In the genomic region with DNA sequence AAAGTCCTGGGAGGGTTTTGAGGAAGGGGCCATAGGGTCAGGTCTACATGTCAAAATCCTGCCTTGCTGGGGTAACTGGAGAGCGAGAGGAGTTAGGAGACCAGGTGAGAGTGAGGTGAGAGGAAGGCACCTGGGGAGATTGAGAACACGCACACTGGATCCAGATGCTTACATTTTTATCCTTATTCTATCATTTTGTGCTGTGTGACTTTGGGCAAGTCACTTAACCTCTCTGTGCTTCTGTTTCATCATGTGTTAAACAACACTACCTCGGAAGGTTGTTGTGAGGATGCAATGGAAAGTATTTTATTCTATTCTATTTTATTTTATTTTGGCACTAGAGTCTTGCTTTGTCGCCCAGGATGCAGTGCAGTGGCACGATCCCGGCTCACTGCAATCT, we compare ENCODE assay signal across 2 cellular contexts.
TF ChIP-seq lines count a peak whose summit lies in the region.

No MANE protein-coding gene starts in this region.

TF ChIP-seq in HepG2, 621 proteins besides CTCF, POLR2A, EP300 and RAD21:
- TF ChIP-seq RARA (CRISPR knock-in tag; IDR thresholded peaks at IDR 0.05) (no peak), ZNF768 (CRISPR knock-in tag; IDR thresholded peaks at IDR 0.05) (peak; percentile 37; the same call in 1 of the 2 replicates), HNF4A (CRISPR knock-in tag; IDR thresholded peaks at IDR 0.05) (no peak)
TF ChIP-seq in HepG2: peak in this region for 1.

TF ChIP-seq in H1, 55 proteins besides CTCF, POLR2A, EP300 and RAD21:
- TF ChIP-seq KDM1A (IDR thresholded peaks at IDR 0.05; ENCODE audit: borderline replicate concordance, low read length) (peak; percentile 73; the same call in 1 of the 2 replicates), CREB1 (IDR thresholded peaks at IDR 0.05) (no peak)
- TF ChIP-seq, protein P1, sequence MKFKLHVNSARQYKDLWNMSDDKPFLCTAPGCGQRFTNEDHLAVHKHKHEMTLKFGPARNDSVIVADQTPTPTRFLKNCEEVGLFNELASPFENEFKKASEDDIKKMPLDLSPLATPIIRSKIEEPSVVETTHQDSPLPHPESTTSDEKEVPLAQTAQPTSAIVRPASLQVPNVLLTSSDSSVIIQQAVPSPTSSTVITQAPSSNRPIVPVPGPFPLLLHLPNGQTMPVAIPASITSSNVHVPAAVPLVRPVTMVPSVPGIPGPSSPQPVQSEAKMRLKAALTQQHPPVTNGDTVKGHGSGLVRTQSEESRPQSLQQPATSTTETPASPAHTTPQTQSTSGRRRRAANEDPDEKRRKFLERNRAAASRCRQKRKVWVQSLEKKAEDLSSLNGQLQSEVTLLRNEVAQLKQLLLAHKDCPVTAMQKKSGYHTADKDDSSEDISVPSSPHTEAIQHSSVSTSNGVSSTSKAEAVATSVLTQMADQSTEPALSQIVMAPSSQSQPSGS (IDR thresholded peaks at IDR 0.05; ENCODE audit: low read length) = no peak
